ENCODE assay signal across 18 cellular contexts in genomic region chr9:129108083-129108804, GRCh38. TPM values are rescaled to one million over a fixed set of nuclear protein-coding genes. Genes with fewer than 3 reads are reported as not detected.
DNase-seq lines count a peak whose midpoint lies in the region; ATAC-seq, FAIRE-seq and TF ChIP-seq lines count a peak whose summit lies in the region.
"Had no signal": no experiment of that assay in that cellular context is flagged by ENCODE, and none has a peak within 500 bp of the region (broad histone marks: within the 10 kb centered on the region; RNA-seq: fewer than 3 reads in every experiment).

No MANE protein-coding gene starts in this region.

- H3K9me3 ChIP-seq in T-helper 17 cell (ENCODE audit: control insufficient read depth, low read length, poor library complexity, severe bottlenecking) (no peaks in the 10 kb centered on the region), kidney (ENCODE audit: control insufficient read depth in 1 of 2, low read length in 2 of 2) (no peaks in the 10 kb centered on the region), skeletal muscle tissue (ENCODE audit: control insufficient read depth in 3 of 3, low read length in 3 of 3) (no peaks in the 10 kb centered on the region)
- H3K9me3 ChIP-seq: mucosa of descending colon, upper lobe of right lung had no signal

- H3K36me3 ChIP-seq in kidney (ENCODE audit: control insufficient read depth in 1 of 2, insufficient read depth in 2 of 2, low read length in 2 of 2) (peaks cover 0 to 5% of the 10 kb centered on the region in 2 donors), skeletal muscle tissue (ENCODE audit: control insufficient read depth in 3 of 3, insufficient read depth in 3 of 3, low read length in 3 of 3) (peaks cover 13 to 17% (median 17%) of the 10 kb centered on the region in 3 donors)
- H3K36me3 ChIP-seq: upper lobe of right lung had no signal

- H3K4me1 ChIP-seq in kidney (ENCODE audit: control insufficient read depth in 1 of 2, insufficient read depth in 1 of 2, low read depth in 1 of 2, low read length in 2 of 2) (peaks cover 5 to 19% of the 10 kb centered on the region in 2 donors), skeletal muscle tissue (ENCODE audit: control insufficient read depth in 3 of 3, insufficient read depth in 3 of 3, low read length in 3 of 3) (peaks cover 45 to 73% (median 53%) of the 10 kb centered on the region in 3 donors)

- no peak for TF ChIP-seq CTCF in kidney (IDR thresholded peaks at IDR 0.05; ENCODE audit: borderline replicate concordance, extremely low read depth, insufficient read depth)

- H3K4me3 ChIP-seq in kidney (ENCODE audit: low read length in 2 of 2), result no peak overlapping the region
- H3K4me3 ChIP-seq in skeletal muscle tissue (ENCODE audit: low read length in 3 of 3), result peak overlapping the region in 2 of 3 donors; percentile 18 to 61
- H3K4me3 ChIP-seq: mucosa of descending colon, upper lobe of right lung had no signal

- H3K27ac ChIP-seq in kidney (ENCODE audit: low read depth in 2 of 2, low read length in 2 of 2) (peak overlapping the region in 1 of 2 donors; percentile 28), skeletal muscle tissue (ENCODE audit: low read depth, low read length) (peak overlapping the region; percentile 95)
- H3K27ac ChIP-seq: upper lobe of right lung had no signal

- no peaks in the 10 kb centered on the region for H3K27me3 ChIP-seq in skeletal muscle tissue (ENCODE audit: control insufficient read depth in 3 of 3, insufficient read depth in 3 of 3, low read length in 3 of 3)
- H3K27me3 ChIP-seq: upper lobe of right lung had no signal

- no peaks in the 10 kb centered on the region for H3K27me3 Mint-ChIP-seq in activated T-cell treated with anti-CD3 and anti-CD28 coated beads, Interleukin-2, amount 50 U/mL, for 4 hours (ENCODE audit: low read depth)
- no peaks in the 10 kb centered on the region for H3K27me3 Mint-ChIP-seq in activated T-cell treated with anti-CD3 and anti-CD28 coated beads, Interleukin-2, amount 50 U/mL, for 72 hours (ENCODE audit: low read depth)
- no peaks in the 10 kb centered on the region for H3K27me3 Mint-ChIP-seq in T-helper 17 cell
- H3K27me3 Mint-ChIP-seq: stimulated activated memory B cell treated with anti-CD40 and anti-IgM and Interleukin-4, amounts not matched to agents 10 μg/mL and 1 μg/mL and 100 μg/mL, for 72 hours had no signal

- no peak for ATAC-seq in activated T-cell treated with anti-CD3 and anti-CD28 coated beads, Interleukin-2, amount 50 U/mL, for 4 hours
- no peak for ATAC-seq in activated T-cell treated with anti-CD3 and anti-CD28 coated beads, Interleukin-2, amount 50 U/mL, for 72 hours (replicated peaks in 1 of 2)
- ATAC-seq in T-helper 17 cell, result no peak
- ATAC-seq: mucosa of descending colon; stimulated activated memory B cell treated with anti-CD40 and anti-IgM and Interleukin-4, amounts not matched to agents 10 μg/mL and 1 μg/mL and 100 μg/mL, for 72 hours; upper lobe of right lung had no signal

- peaks cover 16% of the 10 kb centered on the region for H3K4me1 Mint-ChIP-seq in activated T-cell treated with anti-CD3 and anti-CD28 coated beads, Interleukin-2, amount 50 U/mL, for 4 hours (ENCODE audit: low read depth)
- H3K4me1 Mint-ChIP-seq in activated T-cell treated with anti-CD3 and anti-CD28 coated beads, Interleukin-2, amount 50 U/mL, for 72 hours (ENCODE audit: low read depth), result peaks cover 19% of the 10 kb centered on the region
- H3K4me1 Mint-ChIP-seq in T-helper 17 cell, result peaks cover 17% of the 10 kb centered on the region

- H3K4me3 Mint-ChIP-seq in activated T-cell treated with anti-CD3 and anti-CD28 coated beads, Interleukin-2, amount 50 U/mL, for 4 hours, result peak overlapping the region; percentile 48
- H3K4me3 Mint-ChIP-seq in activated T-cell treated with anti-CD3 and anti-CD28 coated beads, Interleukin-2, amount 50 U/mL, for 72 hours, result peak overlapping the region in 1 of 2 donors; percentile 80
- peak overlapping the region; percentile 91 for H3K4me3 Mint-ChIP-seq in T-helper 17 cell
- H3K4me3 Mint-ChIP-seq: stimulated activated memory B cell treated with anti-CD40 and anti-IgM and Interleukin-4, amounts not matched to agents 10 μg/mL and 1 μg/mL and 100 μg/mL, for 72 hours had no signal

- DNase-seq in activated T-cell treated with anti-CD3 and anti-CD28 coated beads, Interleukin-2, amount 50 U/mL, for 4 hours, result no peak
- DNase-seq in activated T-cell treated with anti-CD3 and anti-CD28 coated beads, Interleukin-2, amount 50 U/mL, for 72 hours, result no peak
- DNase-seq in T-helper 17 cell (no peak), kidney (peak; percentile 78), DMS79 (lab: John Stamatoyannopoulos, UW) (no peak), occipital lobe (lab: John Stamatoyannopoulos, UW) (no peak), mucosa of gallbladder (ENCODE audit: low spot score) (no peak)
- DNase-seq: ACHN, foreskin melanocyte, NCI-H1417 treated with DMSO at 0.1 percent for 48 hours, NCI-H2171, OCI-M1, upper lobe of right lung had no signal

- no peak overlapping the region for H3K9ac ChIP-seq in kidney (ENCODE audit: low read length in 2 of 2)
- H3K9ac ChIP-seq in skeletal muscle tissue (ENCODE audit: low read depth in 1 of 3, low read length in 3 of 3), result peak overlapping the region; percentile 40 to 94 (median 48)

- FAIRE-seq in kidney (lab: Jason Lieb, UNC), result no peak
- FAIRE-seq: endometrium had no signal

- H3K36me3 Mint-ChIP-seq in activated T-cell treated with anti-CD3 and anti-CD28 coated beads, Interleukin-2, amount 50 U/mL, for 4 hours (ENCODE audit: insufficient read depth), result peaks cover 1% of the 10 kb centered on the region
- no peaks in the 10 kb centered on the region for H3K36me3 Mint-ChIP-seq in activated T-cell treated with anti-CD3 and anti-CD28 coated beads, Interleukin-2, amount 50 U/mL, for 72 hours (ENCODE audit: insufficient read depth in 2 of 2)
- no peaks in the 10 kb centered on the region for H3K36me3 Mint-ChIP-seq in T-helper 17 cell (ENCODE audit: low read depth)
- H3K36me3 Mint-ChIP-seq: stimulated activated memory B cell treated with anti-CD40 and anti-IgM and Interleukin-4, amounts not matched to agents 10 μg/mL and 1 μg/mL and 100 μg/mL, for 72 hours had no signal

- H3K27ac Mint-ChIP-seq in activated T-cell treated with anti-CD3 and anti-CD28 coated beads, Interleukin-2, amount 50 U/mL, for 72 hours, result no peak overlapping the region
- no peak overlapping the region for H3K27ac Mint-ChIP-seq in T-helper 17 cell
- H3K27ac Mint-ChIP-seq: progenitor cell of endocrine pancreas had no signal

- H3K9me3 Mint-ChIP-seq in activated T-cell treated with anti-CD3 and anti-CD28 coated beads, Interleukin-2, amount 50 U/mL, for 4 hours, result no peaks in the 10 kb centered on the region
- H3K9me3 Mint-ChIP-seq in activated T-cell treated with anti-CD3 and anti-CD28 coated beads, Interleukin-2, amount 50 U/mL, for 72 hours, result no peaks in the 10 kb centered on the region
- H3K9me3 Mint-ChIP-seq: stimulated activated memory B cell treated with anti-CD40 and anti-IgM and Interleukin-4, amounts not matched to agents 10 μg/mL and 1 μg/mL and 100 μg/mL, for 72 hours had no signal

- intact Hi-C loops in kidney (cut with DNase I), result no loop called here

RNA-seq across cellular contexts. Expression of gene CRAT, which starts 2.3 kb away (rescaled TPM):
- 1 to 10 TPM; 3.4 to 5.2 (median 5.2) TPM for total RNA-seq in activated T-cell treated with anti-CD3 and anti-CD28 coated beads, Interleukin-2, amount 50 U/mL, for 4 hours
- total RNA-seq in activated T-cell treated with anti-CD3 and anti-CD28 coated beads, Interleukin-2, amount 50 U/mL, for 72 hours, result 10 to 100 TPM; 21.4 to 23.8 TPM
- 10 to 100 TPM; 12.9 to 23.3 TPM for total RNA-seq in T-helper 17 cell
- total RNA-seq in kidney, result 32.3 TPM
- 76.8 TPM for polyA plus RNA-seq in kidney (ENCODE audit: insufficient read depth, low read depth, low replicate concordance)
- 27.1 TPM for total RNA-seq in skeletal muscle tissue
- 13.6 TPM for total RNA-seq in occipital lobe
- total RNA-seq in mucosa of gallbladder, result 83.8 TPM

RNA-seq across cellular contexts. Expression of gene PTPA, which starts 3.0 kb away (rescaled TPM):
- total RNA-seq in activated T-cell treated with anti-CD3 and anti-CD28 coated beads, Interleukin-2, amount 50 U/mL, for 4 hours, result 10 to 100 TPM; 80.7 to 90.2 (median 89.9) TPM
- total RNA-seq in activated T-cell treated with anti-CD3 and anti-CD28 coated beads, Interleukin-2, amount 50 U/mL, for 72 hours, result 10 to 100 TPM; 85.5 to 98.3 TPM
- total RNA-seq in T-helper 17 cell (10 to 100 TPM; 49.8 to 50.0 TPM), kidney (164 TPM), skeletal muscle tissue (66.8 TPM), occipital lobe (57.9 TPM), mucosa of gallbladder (126 TPM)
- polyA plus RNA-seq in kidney (ENCODE audit: insufficient read depth, low read depth, low replicate concordance), result 161 TPM

RNA-seq across cellular contexts. Expression of gene DOLPP1, which starts 27.3 kb away (rescaled TPM):
- 10 to 100 TPM; 27.5 to 30.5 (median 30.3) TPM for total RNA-seq in activated T-cell treated with anti-CD3 and anti-CD28 coated beads, Interleukin-2, amount 50 U/mL, for 4 hours
- 10 to 100 TPM; 17.1 to 22.3 TPM for total RNA-seq in activated T-cell treated with anti-CD3 and anti-CD28 coated beads, Interleukin-2, amount 50 U/mL, for 72 hours
- total RNA-seq in T-helper 17 cell (1 to 10 TPM; 5.3 to 8.0 TPM), kidney (9.1 TPM), skeletal muscle tissue (5.2 TPM), occipital lobe (16.5 TPM), mucosa of gallbladder (22.3 TPM)
- polyA plus RNA-seq in kidney (ENCODE audit: insufficient read depth, low read depth, low replicate concordance), result 12.1 TPM

Comparison
In these comparisons a context has a peak if more than half of its experiments do, and no peak if none do; other contexts are left out.
1. H3K4me3 ChIP-seq: peak in skeletal muscle tissue (2 of 3); none in kidney (0 of 2).
2. H3K9ac ChIP-seq: peak in skeletal muscle tissue (3 of 3); none in kidney (0 of 2).